Comparison of ENCODE assay signal across 8 cellular contexts in genomic region chr10:101441539-101442455, GRCh38.
DNase-seq lines count a peak whose midpoint lies in the region; ATAC-seq, FAIRE-seq and TF ChIP-seq lines count a peak whose summit lies in the region.

No MANE protein-coding gene starts in this region.

- H3K9me3 Mint-ChIP-seq in activated CD8-positive, alpha-beta T cell treated with anti-CD3 and anti-CD28 coated beads for 36 hours = no peaks in the 10 kb centered on the region

- in situ Hi-C loops in Caki2 (cut with HindIII; ENCODE audit: low pct_unique_long_range_greater_than_20kb, low sequenced_read_pairs) = no loop called here

- ATAC-seq in activated CD8-positive, alpha-beta T cell treated with anti-CD3 and anti-CD28 coated beads for 36 hours = peak; percentile 94
- ATAC-seq in pancreas = peak; percentile 73 to 97 (median 93)
- no peak for ATAC-seq in HG02840 (IDR thresholded peaks at IDR 0.05; ENCODE audit: low FRiP score, unreplicated experiment)
- ATAC-seq in GM18858 (IDR thresholded peaks at IDR 0.05; ENCODE audit: unreplicated experiment) = no peak

- no peak overlapping the region for H3K4me3 ChIP-seq in pancreas

- H3K36me3 Mint-ChIP-seq in activated CD8-positive, alpha-beta T cell treated with anti-CD3 and anti-CD28 coated beads for 36 hours (ENCODE audit: low read depth) = no peaks in the 10 kb centered on the region

- no peaks in the 10 kb centered on the region for H3K36me3 ChIP-seq in pancreas

- WGBS in pancreas, 2 donors = 69 to 74% methylated on average over 17 of the region's 17 CpGs

- H3K27ac Mint-ChIP-seq in activated CD8-positive, alpha-beta T cell treated with anti-CD3 and anti-CD28 coated beads for 36 hours = no peak overlapping the region

- DNase-seq in Caki2 (ENCODE audit: low read depth) (peak; percentile 80), H4 (ENCODE audit: low spot score) (peak; percentile 83), NCI-H2227 treated with DMSO at 0.1 percent for 48 hours (lab: John Stamatoyannopoulos, UW) (peak; percentile 31), glomerular endothelial cell (ENCODE audit: extremely low read depth, low read depth, low spot score) (peak; percentile 20), pancreas (peak in 2 of 6 donors; percentile 7 to 25)
- peak; percentile 41 for DNase-seq in activated CD8-positive, alpha-beta T cell treated with anti-CD3 and anti-CD28 coated beads for 36 hours

- no peak overlapping the region for H3K27ac ChIP-seq in pancreas

- intact Hi-C loops in activated CD8-positive, alpha-beta T cell treated with anti-CD3 and anti-CD28 coated beads for 36 hours (cut with micrococcal nuclease) = loop anchor here (5.0 kb wide), 1 partner anchor 139 kb away; no protein-coding TSS in a partner anchor
- intact Hi-C loops in pancreas (cut with DNase I) = loop anchor here in 1 of 3 donors (10.0 kb wide), 1 partner anchor 137 kb away; no protein-coding TSS in a partner anchor

- no peaks in the 10 kb centered on the region for H3K27me3 ChIP-seq in pancreas

- peaks cover 3% of the 10 kb centered on the region for H3K4me1 Mint-ChIP-seq in activated CD8-positive, alpha-beta T cell treated with anti-CD3 and anti-CD28 coated beads for 36 hours (ENCODE audit: low read depth)

- no peak overlapping the region for H3K4me3 Mint-ChIP-seq in activated CD8-positive, alpha-beta T cell treated with anti-CD3 and anti-CD28 coated beads for 36 hours

- FAIRE-seq in pancreas (lab: Jason Lieb, UNC) = no peak

- H3K4me1 ChIP-seq in pancreas = no peaks in the 10 kb centered on the region

- CTCF ChIA-PET in activated CD8-positive, alpha-beta T cell treated with anti-CD3 and anti-CD28 coated beads for 36 hours (lab: Charles Lee) = interaction anchor here (0.6 to 7.0 kb wide), 23 partner anchors 10 to 280 kb away, joined by 3 to 74 read pairs (median 5); no protein-coding TSS in a partner anchor

- peak; percentile 75 for TF ChIP-seq CTCF in activated CD8-positive, alpha-beta T cell treated with anti-CD3 and anti-CD28 coated beads for 36 hours (IDR thresholded peaks at IDR 0.05)
- TF ChIP-seq CTCF in pancreas (IDR thresholded peaks at IDR 0.05) = peak in 1 of 4 donors; percentile 21

- H3K27me3 Mint-ChIP-seq in activated CD8-positive, alpha-beta T cell treated with anti-CD3 and anti-CD28 coated beads for 36 hours = no peaks in the 10 kb centered on the region

- POLR2A ChIA-PET in activated CD8-positive, alpha-beta T cell treated with anti-CD3 and anti-CD28 coated beads for 36 hours (lab: Charles Lee) = no interaction called here

- no peaks in the 10 kb centered on the region for H3K9me3 ChIP-seq in pancreas

Comparison
In these comparisons a context has a peak if more than half of its experiments do, and no peak if none do; other contexts are left out.
1. ATAC-seq: peak in activated CD8-positive, alpha-beta T cell treated with anti-CD3 and anti-CD28 coated beads for 36 hours (single experiment) and pancreas (4 of 4); none in HG02840 (single experiment) and GM18858 (single experiment).